In the genomic region with DNA sequence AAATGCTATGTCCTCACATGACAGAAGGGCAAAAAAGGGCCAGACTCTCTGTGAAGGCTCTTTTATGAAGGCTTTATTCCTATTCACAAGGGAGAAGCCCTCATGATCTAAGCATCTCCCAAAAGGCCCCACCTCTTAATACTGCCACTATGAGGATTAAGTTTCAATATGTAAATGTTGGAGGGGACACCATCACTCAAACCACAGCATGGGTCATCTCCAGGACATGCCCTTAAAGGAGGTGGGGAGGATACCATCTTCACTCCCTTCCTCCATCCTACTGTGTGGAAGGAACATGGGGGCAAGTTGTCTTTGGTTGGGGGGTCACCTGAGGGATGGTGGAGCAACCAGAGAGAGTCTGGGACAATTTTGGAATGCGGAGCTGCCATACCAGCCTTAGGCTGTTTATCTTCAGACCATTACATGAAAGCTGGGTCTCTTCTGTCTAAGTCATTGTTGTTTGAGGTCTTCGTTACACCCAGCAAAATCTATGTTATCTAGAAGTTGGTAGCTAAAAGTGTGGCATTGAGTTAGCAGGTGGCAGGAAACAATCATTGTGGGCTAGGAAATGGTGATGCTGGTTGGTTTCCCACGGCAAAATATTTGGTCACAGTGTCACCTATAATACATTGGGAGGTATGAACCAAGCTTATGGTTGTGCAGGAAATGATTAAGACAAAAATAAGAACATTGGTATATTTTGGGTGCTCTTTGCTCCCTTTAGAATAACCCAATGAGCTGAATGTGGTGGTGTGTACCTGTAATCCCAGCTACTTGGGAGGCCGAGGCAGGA, we compare ENCODE assay signal across 10 cellular contexts.
DNase-seq lines count a peak whose midpoint lies in the region; ATAC-seq and TF ChIP-seq lines count a peak whose summit lies in the region.
"Had no signal": no experiment of that assay in that cellular context is flagged by ENCODE, and none has a peak within 500 bp of the region (broad histone marks: within the 10 kb centered on the region; RNA-seq: fewer than 3 reads in every experiment).

No MANE protein-coding gene starts in this region.

- H3K27me3 Mint-ChIP-seq in activated CD8-positive, alpha-beta T cell treated with anti-CD3 and anti-CD28 coated beads, Interleukin-2, amount 10 ng/mL, durations not matched to agents 7 days and 5 days (ENCODE audit: low read depth): no peaks in the 10 kb centered on the region
- peaks cover 9% of the 10 kb centered on the region for H3K27me3 Mint-ChIP-seq in memory B cell

- H3K9me3 ChIP-seq in upper lobe of left lung: no peaks in the 10 kb centered on the region

- peak; percentile 72 for ATAC-seq in activated CD8-positive, alpha-beta T cell treated with anti-CD3 and anti-CD28 coated beads, Interleukin-2, amount 10 ng/mL, durations not matched to agents 7 days and 5 days
- ATAC-seq in memory B cell (ENCODE audit: low read depth) (peak; percentile 54), upper lobe of left lung (ENCODE audit: low FRiP score in 2 of 2) (no peak)

- WGBS in upper lobe of left lung, 2 donors: 62 to 77% methylated on average over 4 of the region's 4 CpGs
- WGBS in mesendoderm (ENCODE audit: extremely low coverage, insufficient coverage, low lambda C conversion rate): no CpG with 5 or more reads among the region's 4 CpGs

- H3K9me3 Mint-ChIP-seq in activated CD8-positive, alpha-beta T cell treated with anti-CD3 and anti-CD28 coated beads, Interleukin-2, amount 10 ng/mL, durations not matched to agents 7 days and 5 days (ENCODE audit: insufficient read depth): peaks cover 5% of the 10 kb centered on the region
- no peaks in the 10 kb centered on the region for H3K9me3 Mint-ChIP-seq in memory B cell

- no peaks in the 10 kb centered on the region for H3K79me2 ChIP-seq in mesendoderm (ENCODE audit: control insufficient read depth, insufficient read depth, low read length)

- H2BK15ac ChIP-seq in mesendoderm (replicated peaks; ENCODE audit: low read depth): no peak overlapping the region

- no peak overlapping the region for H2AK5ac ChIP-seq in mesendoderm (ENCODE audit: low read length)

- peaks cover 68% of the 10 kb centered on the region for H3K4me1 Mint-ChIP-seq in activated CD8-positive, alpha-beta T cell treated with anti-CD3 and anti-CD28 coated beads, Interleukin-2, amount 10 ng/mL, durations not matched to agents 7 days and 5 days (ENCODE audit: low read depth)
- H3K4me1 Mint-ChIP-seq in memory B cell: peaks cover 7% of the 10 kb centered on the region

- no peak overlapping the region for H3K4ac ChIP-seq in mesendoderm (ENCODE audit: low read depth, low read length)

- peaks cover 14% of the 10 kb centered on the region for H3K36me3 Mint-ChIP-seq in activated CD8-positive, alpha-beta T cell treated with anti-CD3 and anti-CD28 coated beads, Interleukin-2, amount 10 ng/mL, durations not matched to agents 7 days and 5 days (ENCODE audit: low read depth)
- H3K36me3 Mint-ChIP-seq in memory B cell: no peaks in the 10 kb centered on the region

- no peak overlapping the region for H3K4me2 ChIP-seq in mesendoderm (ENCODE audit: low read length)

- no peak overlapping the region for H3K56ac ChIP-seq in mesendoderm (ENCODE audit: low read length)

- H2BK5ac ChIP-seq in mesendoderm (ENCODE audit: low read length): no peak overlapping the region

- no peak overlapping the region for H4K5ac ChIP-seq in mesendoderm (ENCODE audit: low read length)

- TF ChIP-seq CTCF in upper lobe of left lung (IDR thresholded peaks at IDR 0.05): no peak

- H3K27me3 ChIP-seq in upper lobe of left lung (no peaks in the 10 kb centered on the region), mesendoderm (ENCODE audit: insufficient read depth, low read length, poor library complexity) (no peaks in the 10 kb centered on the region)

- H3K23ac ChIP-seq in mesendoderm (ENCODE audit: low read length): no peak overlapping the region

- no peaks in the 10 kb centered on the region for H3K79me1 ChIP-seq in mesendoderm (ENCODE audit: low read length)

- H3K27ac Mint-ChIP-seq in activated CD8-positive, alpha-beta T cell treated with anti-CD3 and anti-CD28 coated beads, Interleukin-2, amount 10 ng/mL, durations not matched to agents 7 days and 5 days: peak overlapping the region; percentile 81
- H3K27ac Mint-ChIP-seq in memory B cell: no peak overlapping the region

- no peak for TF ChIP-seq EP300 in upper lobe of left lung (IDR thresholded peaks at IDR 0.05)

- H3K4me3 ChIP-seq in upper lobe of left lung: no peak overlapping the region
- no peak overlapping the region for H3K4me3 ChIP-seq in mesendoderm (ENCODE audit: low read length)

- no peak overlapping the region for H2BK120ac ChIP-seq in mesendoderm (ENCODE audit: low read depth, low read length)

- H3K9ac ChIP-seq in mesendoderm (ENCODE audit: low read length): no peak overlapping the region

- DNase-seq in stimulated activated CD4-positive, alpha-beta T cell treated with anti-CD3 and anti-CD28 coated beads, Interleukin-15, amount 100 ng/mL, for 24 hours: peak; percentile 15
- no peak for DNase-seq in stimulated activated CD4-positive, alpha-beta T cell treated with anti-CD3 and anti-CD28 coated beads, Interleukin-4, amount 100 ng/mL, for 24 hours
- DNase-seq in activated CD8-positive, alpha-beta T cell treated with anti-CD3 and anti-CD28 coated beads, Interleukin-2, amount 10 ng/mL, durations not matched to agents 7 days and 5 days: peak; percentile 77
- no peak for DNase-seq in memory B cell (ENCODE audit: low spot score in 2 of 2)
- no peak for DNase-seq in upper lobe of left lung
- DNase-seq in mesendoderm: no peak
- DNase-seq in COLO668 (lab: John Stamatoyannopoulos, UW; ENCODE audit: unreplicated experiment): no peak
- DNase-seq in NCI-H748 treated with DMSO at 0.1 percent for 48 hours (lab: John Stamatoyannopoulos, UW): no peak
- DNase-seq: NCI-H2171, posterior cingulate gyrus had no signal

- H3K18ac ChIP-seq in mesendoderm (ENCODE audit: low read length): no peak overlapping the region

- no peaks in the 10 kb centered on the region for H3K36me3 ChIP-seq in upper lobe of left lung
- H3K36me3 ChIP-seq in mesendoderm (ENCODE audit: control insufficient read depth, insufficient read depth, low read length): no peaks in the 10 kb centered on the region

- POLR2A ChIA-PET in activated CD8-positive, alpha-beta T cell treated with anti-CD3 and anti-CD28 coated beads, Interleukin-2, amount 10 ng/mL, durations not matched to agents 7 days and 5 days (lab: Charles Lee): interaction anchor here (0.6 to 1.5 kb wide), 4 partner anchors 9 to 439 kb away, joined by 3 to 5 read pairs (median 3); partner anchors contain the start of genes BCAS2, SIKE1 and TRIM33

- peak overlapping the region; percentile 47 for H3K4me3 Mint-ChIP-seq in activated CD8-positive, alpha-beta T cell treated with anti-CD3 and anti-CD28 coated beads, Interleukin-2, amount 10 ng/mL, durations not matched to agents 7 days and 5 days
- no peak overlapping the region for H3K4me3 Mint-ChIP-seq in memory B cell

- TF ChIP-seq POLR2A in upper lobe of left lung (IDR thresholded peaks at IDR 0.05): no peak

- CTCF ChIA-PET in activated CD8-positive, alpha-beta T cell treated with anti-CD3 and anti-CD28 coated beads, Interleukin-2, amount 10 ng/mL, durations not matched to agents 7 days and 5 days (lab: Charles Lee): interaction anchor here (0.7 to 3.8 kb wide), 8 partner anchors 10 to 375 kb away, joined by 4 to 25 read pairs (median 4); partner anchors contain the start of gene NRAS

- H3K27ac ChIP-seq in upper lobe of left lung (peak overlapping the region in 3 of 4 donors; percentile 21 to 49 (median 31)), mesendoderm (ENCODE audit: low read depth, low read length) (no peak overlapping the region)

- H3K4me1 ChIP-seq in upper lobe of left lung (peaks cover 4 to 7% (median 5%) of the 10 kb centered on the region in 4 donors), mesendoderm (ENCODE audit: control insufficient read depth, low read depth, low read length) (peaks cover 7% of the 10 kb centered on the region)

- no peak overlapping the region for H4K8ac ChIP-seq in mesendoderm (ENCODE audit: low read depth, low read length)

Comparison
In these comparisons a context has a peak if more than half of its experiments do, and no peak if none do; other contexts are left out.
1. DNase-seq: peak in stimulated activated CD4-positive, alpha-beta T cell treated with anti-CD3 and anti-CD28 coated beads, Interleukin-15, amount 100 ng/mL, for 24 hours (single experiment) and activated CD8-positive, alpha-beta T cell treated with anti-CD3 and anti-CD28 coated beads, Interleukin-2, amount 10 ng/mL, durations not matched to agents 7 days and 5 days (single experiment); none in stimulated activated CD4-positive, alpha-beta T cell treated with anti-CD3 and anti-CD28 coated beads, Interleukin-4, amount 100 ng/mL, for 24 hours (single experiment), memory B cell (0 of 2), upper lobe of left lung (0 of 2), mesendoderm (single experiment), COLO668 (single experiment) and NCI-H748 treated with DMSO at 0.1 percent for 48 hours (single experiment).
2. ATAC-seq: peak in activated CD8-positive, alpha-beta T cell treated with anti-CD3 and anti-CD28 coated beads, Interleukin-2, amount 10 ng/mL, durations not matched to agents 7 days and 5 days (single experiment) and memory B cell (single experiment); none in upper lobe of left lung (0 of 2).